26 cellular contexts compared by ENCODE assay signal in genomic region chr3:2772803-2773202, GRCh38.
"Had no signal": no experiment of that assay in that cellular context is flagged by ENCODE, and none has a peak within 500 bp of the region (broad histone marks: within the 10 kb centered on the region; RNA-seq: fewer than 3 reads in every experiment).

No MANE protein-coding gene starts in this region.

- DNase-seq: activated CD4-positive, alpha-beta memory T cell treated with anti-CD3 and anti-CD28 coated beads for 36 hours; activated CD4-positive, alpha-beta T cell treated with anti-CD3 and anti-CD28 coated beads for 36 hours; activated CD4-positive, alpha-beta T cell treated with anti-CD3 and anti-CD28 coated beads, Interleukin-2, amount 10 ng/mL, durations not matched to agents 24 days and 14 days; activated CD4-positive, CD25-positive, alpha-beta regulatory T cell; activated CD4-positive, CD25-positive, alpha-beta regulatory T cell treated with anti-CD3 and anti-CD28 coated beads, Interleukin-2, amount 50 U/mL, for 72 hours; activated CD8-positive, alpha-beta memory T cell treated with anti-CD3 and anti-CD28 coated beads, Interleukin-2, amount 10 ng/mL, durations not matched to agents 7 days and 5 days; activated CD8-positive, alpha-beta memory T cell treated with anti-CD3 and anti-CD28 coated beads, Interleukin-2, amount 50 U/mL, for 4 hours; activated CD8-positive, alpha-beta T cell treated with anti-CD3 and anti-CD28 coated beads, Interleukin-2, amount 10 ng/mL, durations not matched to agents 7 days and 5 days; activated effector memory CD4-positive, alpha-beta T cell treated with anti-CD3 and anti-CD28 coated beads, Interleukin-2, amount 50 U/mL, for 16 hours; activated naive CD4-positive, alpha-beta T cell treated with anti-CD3 and anti-CD28 coated beads, Interleukin-2, amount 10 ng/mL, durations not matched to agents 7 days and 5 days; activated naive CD8-positive, alpha-beta T cell treated with anti-CD3 and anti-CD28 coated beads, Interleukin-2, amount 10 ng/mL, durations not matched to agents 7 days and 5 days; activated T-cell treated with anti-CD3 and anti-CD28 coated beads, Interleukin-2, amount 50 U/mL, for 1 hour; activated T-cell treated with anti-CD3 and anti-CD28 coated beads, Interleukin-2, amount 50 U/mL, for 48 hours; central memory CD4-positive, alpha-beta T cell; cerebellar nuclear complex; colonic mucosa; effector CD8-positive, alpha-beta T cell; esophagus squamous epithelium; foreskin melanocyte; heart right ventricle; T-helper 2 cell had no signal

- H3K9me3 ChIP-seq: ascending aorta, breast epithelium, colonic mucosa, esophagus squamous epithelium, gastroesophageal sphincter, heart right ventricle had no signal

- H3K27me3 ChIP-seq: ascending aorta, breast epithelium, cardiac muscle cell, colonic mucosa, esophagus squamous epithelium, gastroesophageal sphincter, heart right ventricle had no signal

- H3K4me3 ChIP-seq: ascending aorta, breast epithelium, cardiac muscle cell, colonic mucosa, esophagus squamous epithelium, gastroesophageal sphincter, heart right ventricle had no signal

- H3K4me1 ChIP-seq: ascending aorta, breast epithelium, colonic mucosa had no signal

- H3K27ac ChIP-seq: ascending aorta, breast epithelium, cardiac muscle cell, colonic mucosa, epithelial cell of prostate, esophagus squamous epithelium, gastroesophageal sphincter, heart right ventricle had no signal

- H3K36me3 ChIP-seq: ascending aorta, breast epithelium, cardiac muscle cell, colonic mucosa, esophagus squamous epithelium, gastroesophageal sphincter, heart right ventricle had no signal
